In the genomic region with DNA sequence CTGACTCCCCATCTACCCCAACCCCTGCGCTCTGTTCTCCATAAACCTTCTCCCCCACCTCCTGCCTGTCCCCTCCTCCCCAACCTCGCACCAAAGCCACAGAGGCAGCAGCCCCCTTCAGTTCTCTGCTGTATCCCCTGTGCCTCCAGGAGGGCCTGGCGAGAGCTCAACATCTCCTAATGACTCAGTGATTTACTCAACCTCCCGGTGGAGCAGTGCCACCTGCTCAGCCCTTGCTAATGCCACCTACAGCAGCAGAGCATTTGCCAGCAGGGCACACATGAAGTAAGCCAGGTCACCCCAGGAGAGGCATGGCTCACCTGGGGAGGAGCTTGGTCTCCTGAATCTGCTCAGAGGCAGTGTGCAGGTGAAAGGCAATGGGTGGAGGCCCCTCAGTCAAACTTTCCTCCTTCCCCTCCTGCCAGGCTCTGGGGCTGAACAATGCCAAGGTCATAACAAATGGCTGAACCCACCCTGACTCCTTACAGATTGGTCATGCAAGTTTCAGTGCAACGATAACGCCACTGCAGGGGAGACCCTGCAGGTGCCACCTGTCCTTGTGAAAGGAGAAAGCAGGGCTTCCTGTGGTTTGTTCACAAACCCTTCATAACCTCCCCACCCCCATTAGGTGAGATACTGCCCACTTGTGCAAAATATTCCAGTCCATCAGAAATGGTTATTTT, we compare ENCODE assay signal across 1 cellular context.
TF ChIP-seq lines count a peak whose summit lies in the region.

No MANE protein-coding gene starts in this region.

TF ChIP-seq in HepG2, 621 proteins besides CTCF, POLR2A, EP300 and RAD21 (continued from another document):
- TF ChIP-seq, protein P1, sequence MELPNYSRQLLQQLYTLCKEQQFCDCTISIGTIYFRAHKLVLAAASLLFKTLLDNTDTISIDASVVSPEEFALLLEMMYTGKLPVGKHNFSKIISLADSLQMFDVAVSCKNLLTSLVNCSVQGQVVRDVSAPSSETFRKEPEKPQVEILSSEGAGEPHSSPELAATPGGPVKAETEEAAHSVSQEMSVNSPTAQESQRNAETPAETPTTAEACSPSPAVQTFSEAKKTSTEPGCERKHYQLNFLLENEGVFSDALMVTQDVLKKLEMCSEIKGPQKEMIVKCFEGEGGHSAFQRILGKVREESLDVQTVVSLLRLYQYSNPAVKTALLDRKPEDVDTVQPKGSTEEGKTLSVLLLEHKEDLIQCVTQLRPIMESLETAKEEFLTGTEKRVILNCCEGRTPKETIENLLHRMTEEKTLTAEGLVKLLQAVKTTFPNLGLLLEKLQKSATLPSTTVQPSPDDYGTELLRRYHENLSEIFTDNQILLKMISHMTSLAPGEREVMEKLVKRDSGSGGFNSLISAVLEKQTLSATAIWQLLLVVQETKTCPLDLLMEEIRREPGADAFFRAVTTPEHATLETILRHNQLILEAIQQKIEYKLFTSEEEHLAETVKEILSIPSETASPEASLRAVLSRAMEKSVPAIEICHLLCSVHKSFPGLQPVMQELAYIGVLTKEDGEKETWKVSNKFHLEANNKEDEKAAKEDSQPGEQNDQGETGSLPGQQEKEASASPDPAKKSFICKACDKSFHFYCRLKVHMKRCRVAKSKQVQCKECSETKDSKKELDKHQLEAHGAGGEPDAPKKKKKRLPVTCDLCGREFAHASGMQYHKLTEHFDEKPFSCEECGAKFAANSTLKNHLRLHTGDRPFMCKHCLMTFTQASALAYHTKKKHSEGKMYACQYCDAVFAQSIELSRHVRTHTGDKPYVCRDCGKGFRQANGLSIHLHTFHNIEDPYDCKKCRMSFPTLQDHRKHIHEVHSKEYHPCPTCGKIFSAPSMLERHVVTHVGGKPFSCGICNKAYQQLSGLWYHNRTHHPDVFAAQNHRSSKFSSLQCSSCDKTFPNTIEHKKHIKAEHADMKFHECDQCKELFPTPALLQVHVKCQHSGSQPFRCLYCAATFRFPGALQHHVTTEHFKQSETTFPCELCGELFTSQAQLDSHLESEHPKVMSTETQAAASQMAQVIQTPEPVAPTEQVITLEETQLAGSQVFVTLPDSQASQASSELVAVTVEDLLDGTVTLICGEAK (IDR thresholded peaks at IDR 0.05), result no peak
- TF ChIP-seq, protein P1 (CRISPR knock-in tag; IDR thresholded peaks at IDR 0.05), result no peak
- no peak for TF ChIP-seq HOXA9 (CRISPR knock-in tag; IDR thresholded peaks at IDR 0.05; ENCODE audit: borderline replicate concordance)
- TF ChIP-seq, protein P2, sequence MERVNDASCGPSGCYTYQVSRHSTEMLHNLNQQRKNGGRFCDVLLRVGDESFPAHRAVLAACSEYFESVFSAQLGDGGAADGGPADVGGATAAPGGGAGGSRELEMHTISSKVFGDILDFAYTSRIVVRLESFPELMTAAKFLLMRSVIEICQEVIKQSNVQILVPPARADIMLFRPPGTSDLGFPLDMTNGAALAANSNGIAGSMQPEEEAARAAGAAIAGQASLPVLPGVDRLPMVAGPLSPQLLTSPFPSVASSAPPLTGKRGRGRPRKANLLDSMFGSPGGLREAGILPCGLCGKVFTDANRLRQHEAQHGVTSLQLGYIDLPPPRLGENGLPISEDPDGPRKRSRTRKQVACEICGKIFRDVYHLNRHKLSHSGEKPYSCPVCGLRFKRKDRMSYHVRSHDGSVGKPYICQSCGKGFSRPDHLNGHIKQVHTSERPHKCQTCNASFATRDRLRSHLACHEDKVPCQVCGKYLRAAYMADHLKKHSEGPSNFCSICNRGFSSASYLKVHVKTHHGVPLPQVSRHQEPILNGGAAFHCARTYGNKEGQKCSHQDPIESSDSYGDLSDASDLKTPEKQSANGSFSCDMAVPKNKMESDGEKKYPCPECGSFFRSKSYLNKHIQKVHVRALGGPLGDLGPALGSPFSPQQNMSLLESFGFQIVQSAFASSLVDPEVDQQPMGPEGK (CRISPR knock-in tag; IDR thresholded peaks at IDR 0.05), result no peak
- no peak for TF ChIP-seq ZFP36L1 (CRISPR knock-in tag; IDR thresholded peaks at IDR 0.05)
